8 cellular contexts compared by ENCODE assay signal in the genomic region with DNA sequence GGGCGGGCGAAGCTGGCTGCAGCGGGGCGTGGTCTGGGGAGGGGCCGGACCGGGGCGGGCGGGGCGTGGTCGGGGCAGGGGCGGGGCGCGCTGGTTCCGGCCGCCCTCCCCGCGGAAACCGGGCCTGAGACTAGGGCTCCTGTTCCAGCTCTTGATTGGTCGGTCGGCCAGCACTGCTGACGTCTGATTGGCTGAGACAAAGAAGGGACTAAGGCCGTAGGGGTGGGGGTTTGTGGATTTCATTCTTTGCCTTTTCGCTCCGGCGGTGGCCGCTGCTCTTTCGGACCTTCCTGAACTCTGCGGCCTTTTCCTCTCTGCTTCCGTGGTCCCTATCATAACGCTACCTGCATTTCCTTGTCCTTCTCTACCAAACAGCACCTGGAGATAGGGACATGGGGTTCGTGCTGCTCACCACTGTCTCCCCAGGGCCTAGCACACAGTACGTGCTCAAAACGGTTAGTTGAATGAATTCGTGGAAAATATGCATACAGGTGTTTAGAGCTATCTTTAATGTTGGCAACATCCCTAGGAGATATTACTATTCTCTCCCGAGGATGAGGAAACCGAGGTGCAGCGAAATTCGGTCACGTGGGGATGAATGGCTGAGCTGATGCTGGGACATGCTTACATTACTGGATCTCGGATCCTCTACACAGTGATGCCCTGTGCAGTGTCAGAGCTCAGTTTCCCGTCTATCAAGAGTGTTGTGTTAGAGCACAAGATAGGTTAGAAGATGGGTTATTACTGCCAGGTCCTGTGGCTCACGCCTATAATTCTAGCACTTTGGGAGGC.
DNase-seq lines count a peak whose midpoint lies in the region; ATAC-seq lines count a peak whose summit lies in the region.

No MANE protein-coding gene starts in this region.

- H3K9me3 ChIP-seq in aorta (ENCODE audit: control insufficient read depth, low read length), result no peaks in the 10 kb centered on the region

- no peak overlapping the region for H3K27ac ChIP-seq in aorta (ENCODE audit: low read depth in 1 of 2, low read length in 2 of 2)

- H3K36me3 ChIP-seq in aorta (ENCODE audit: control insufficient read depth in 1 of 2, insufficient read depth in 2 of 2, low read length in 1 of 2), result no peaks in the 10 kb centered on the region

- no peaks in the 10 kb centered on the region for H3K27me3 ChIP-seq in aorta (ENCODE audit: control insufficient read depth in 1 of 2, insufficient read depth in 2 of 2, low read length in 1 of 2)

- intact Hi-C loops in aorta (cut with DNase I), result loop anchor here in 1 of 2 donors (10.0 kb wide), 1 partner anchor 95 kb away; a partner anchor contains a TSS

- no peaks in the 10 kb centered on the region for H3K4me1 ChIP-seq in aorta (ENCODE audit: control insufficient read depth in 1 of 2, insufficient read depth in 2 of 2, low read length in 2 of 2)

- ATAC-seq in GM18498 (IDR thresholded peaks at IDR 0.05; ENCODE audit: unreplicated experiment), result peak; percentile 95
- ATAC-seq in HG02870 (IDR thresholded peaks at IDR 0.05; ENCODE audit: unreplicated experiment), result peak; percentile 97
- ATAC-seq in aorta (ENCODE audit: low FRiP score), result peak; percentile 94

- DNase-seq in NCI-H1694 treated with DMSO at 0.1 percent for 48 hours (lab: John Stamatoyannopoulos, UW) (peak; percentile 93), T-helper 9 cell (peak; percentile 78), astrocyte of the hippocampus (ENCODE audit: low read depth, low spot score) (peak; percentile 96), hypothalamus (lab: John Stamatoyannopoulos, UW) (peak; percentile 18 to 96 (median 90)), renal cortical epithelial cell (ENCODE audit: low read depth) (peak; percentile 86), aorta (peak; percentile 95)

- peak overlapping the region; percentile 49 to 50 for H3K4me3 ChIP-seq in aorta (ENCODE audit: low read length in 2 of 2)

- 5 to 11% methylated on average over 26 to 42 of the region's 42 CpGs for WGBS in aorta, 2 donors
